14 cellular contexts compared by ENCODE assay signal in genomic region chr12:67572492-67572891, GRCh38.
"Had no signal": no experiment of that assay in that cellular context is flagged by ENCODE, and none has a peak within 500 bp of the region (broad histone marks: within the 10 kb centered on the region; RNA-seq: fewer than 3 reads in every experiment).

No MANE protein-coding gene starts in this region.

- DNase-seq: activated CD4-positive, alpha-beta memory T cell treated with anti-CD3 and anti-CD28 coated beads for 36 hours; activated CD4-positive, alpha-beta T cell treated with anti-CD3 and anti-CD28 coated beads for 36 hours; activated effector memory CD4-positive, alpha-beta T cell treated with Interleukin-2 at 50 U/mL for 16 hours; activated naive CD4-positive, alpha-beta T cell treated with anti-CD3 and anti-CD28 coated beads, Interleukin-2, amount 50 U/mL, for 16 hours; activated T-cell treated with anti-CD3 and anti-CD28 coated beads, Interleukin-2, amount 50 U/mL, for 4 hours; foreskin melanocyte; islet precursor cell; left lung; mammary epithelial cell; naive thymus-derived CD4-positive, alpha-beta T cell; retina; stimulated activated CD4-positive, alpha-beta T cell treated with anti-CD3 and anti-CD28 coated beads, Interleukin-4, amount 100 ng/mL, for 1 hour; stimulated activated naive B cell treated with anti-CD40 and anti-IgM and Interleukin-4, amounts not matched to agents 10 μg/mL and 1 μg/mL and 100 μg/mL, for 72 hours; WERI-Rb-1 had no signal
